Comparison of ENCODE assay signal across 13 cellular contexts in genomic region chr7:101112233-101112632, GRCh38. TPM values are rescaled to one million over a fixed set of nuclear protein-coding genes. Genes with fewer than 3 reads are reported as not detected.
DNase-seq lines count a peak whose midpoint lies in the region; ATAC-seq, FAIRE-seq and TF ChIP-seq lines count a peak whose summit lies in the region.
"Had no signal": no experiment of that assay in that cellular context is flagged by ENCODE, and none has a peak within 500 bp of the region (broad histone marks: within the 10 kb centered on the region; RNA-seq: fewer than 3 reads in every experiment).

No MANE protein-coding gene starts in this region.

- H3K4me1 ChIP-seq in K562 (replicated peaks in 1 of 2; ENCODE audit: control insufficient read depth in 2 of 2, insufficient read depth in 2 of 2, low read length in 2 of 2) = peaks cover 0 to 18% of the 10 kb centered on the region in 2 experiments
- H3K4me1 ChIP-seq in heart right ventricle = peaks cover 3 to 44% (median 34%) of the 10 kb centered on the region in 9 donors
- H3K4me1 ChIP-seq in ovary (ENCODE audit: insufficient read depth) = peaks cover 10% of the 10 kb centered on the region
- H3K4me1 ChIP-seq in aorta (ENCODE audit: control insufficient read depth in 1 of 2, insufficient read depth in 2 of 2, low read length in 2 of 2) = no peaks in the 10 kb centered on the region
- no peaks in the 10 kb centered on the region for H3K4me1 ChIP-seq in small intestine (ENCODE audit: control insufficient read depth in 2 of 2, insufficient read depth in 1 of 2, low read depth in 1 of 2, low read length in 1 of 2)

- H3K27me3 ChIP-seq in K562 (ENCODE audit: control insufficient read depth in 2 of 2, insufficient read depth in 2 of 2, low read length in 2 of 2) = no peaks in the 10 kb centered on the region
- H3K27me3 ChIP-seq in heart right ventricle = no peaks in the 10 kb centered on the region
- no peaks in the 10 kb centered on the region for H3K27me3 ChIP-seq in ovary
- no peaks in the 10 kb centered on the region for H3K27me3 ChIP-seq in aorta (ENCODE audit: control insufficient read depth in 1 of 2, insufficient read depth in 2 of 2, low read length in 1 of 2)
- no peaks in the 10 kb centered on the region for H3K27me3 ChIP-seq in small intestine (ENCODE audit: control insufficient read depth in 2 of 2, insufficient read depth in 2 of 2, low read length in 2 of 2)

- WGBS in K562 (ENCODE audit: insufficient coverage, low coverage, missing lambda C conversion rate) = 50% methylated on average over 11 of the region's 11 CpGs
- 36 to 57% methylated on average over 11 of the region's 11 CpGs for WGBS in heart right ventricle, 2 donors
- 2 to 7% (median 4%) methylated on average over 11 of the region's 11 CpGs for WGBS in ovary, 3 donors
- WGBS in aorta, 2 donors = 34 to 62% methylated on average over 11 of the region's 11 CpGs
- 67 to 86% (median 77%) methylated on average over 11 of the region's 11 CpGs for WGBS in small intestine, 3 donors

- peak overlapping the region in 1 of 2 experiments; percentile 46; a peak in 1 of 4 replicates for H3K9ac ChIP-seq in K562 (ENCODE audit: insufficient read depth in 1 of 2, low read depth in 2 of 2, low read length in 2 of 2)

- DNase-seq in K562 (ENCODE audit: extremely low read depth in 1 of 4, low spot score in 3 of 4) = no peak
- DNase-seq in heart right ventricle = peak; percentile 46 to 85
- peak; percentile 88 to 98 (median 95) for DNase-seq in ovary
- DNase-seq in aorta = peak in 1 of 2 donors; percentile 90
- no peak for DNase-seq in small intestine
- no peak for DNase-seq in activated naive CD4-positive, alpha-beta T cell (lab: John Stamatoyannopoulos, UW)
- no peak for DNase-seq in NCI-H526 treated with DMSO at 0.1 percent for 48 hours (lab: John Stamatoyannopoulos, UW)
- DNase-seq: activated naive CD8-positive, alpha-beta T cell treated with anti-CD3 and anti-CD28 coated beads, Interleukin-2, amount 50 U/mL, for 24 hours; kidney glomerular epithelial cell; NCI-H2171 had no signal

- intact Hi-C loops in K562 (cut with micrococcal nuclease) = no loop called here
- intact Hi-C loops in heart right ventricle (cut with DNase I) = no loop called here
- intact Hi-C loops in ovary (cut with DNase I) = no loop called here
- intact Hi-C loops in aorta (cut with DNase I) = no loop called here

- H4K20me1 ChIP-seq in K562 (replicated peaks; ENCODE audit: control insufficient read depth, insufficient read depth, low read length) = no peaks in the 10 kb centered on the region

- no peaks in the 10 kb centered on the region for H3K9me1 ChIP-seq in K562 (ENCODE audit: control insufficient read depth, insufficient read depth, low read length)

- POLR2A ChIA-PET in K562 (lab: Yijun Ruan, JAX) = interaction anchor here (0.5 to 1.3 kb wide), 5 partner anchors 11 to 216 kb away, joined by 3 to 5 read pairs (median 4); no protein-coding TSS in a partner anchor

- TF ChIP-seq CTCF in K562 (IDR thresholded peaks at IDR 0.05 in 2 of 3, conservative IDR thresholded peaks at IDR 0.05 in 1 of 3; ENCODE audit: insufficient read depth in 2 of 3, low read depth in 1 of 3, low read length in 3 of 3) = no peak
- TF ChIP-seq CTCF in heart right ventricle (IDR thresholded peaks at IDR 0.05) = no peak
- no peak for TF ChIP-seq CTCF in ovary (IDR thresholded peaks at IDR 0.05)

- no peak overlapping the region for H3K27ac ChIP-seq in K562 (ENCODE audit: extremely low read depth, low read depth, low read length)
- peak overlapping the region; percentile 62 to 84 (median 76) for H3K27ac ChIP-seq in heart right ventricle
- peak overlapping the region; percentile 75 to 85 for H3K27ac ChIP-seq in ovary
- peak overlapping the region in 1 of 2 donors; percentile 70 for H3K27ac ChIP-seq in aorta (ENCODE audit: low read depth in 1 of 2, low read length in 2 of 2)
- peak overlapping the region in 1 of 2 donors; percentile 59 for H3K27ac ChIP-seq in small intestine (ENCODE audit: low read depth in 1 of 2, low read length in 1 of 2)

- no peak for TF ChIP-seq POLR2A in K562 (conservative IDR thresholded peaks at IDR 0.05)
- no peak for TF ChIP-seq POLR2A in ovary (IDR thresholded peaks at IDR 0.05)

- TF ChIP-seq EP300 in K562 (IDR thresholded peaks at IDR 0.05; ENCODE audit: low read length) = no peak
- TF ChIP-seq EP300 in ovary (IDR thresholded peaks at IDR 0.05) = peak; percentile 89

- H3K4me3 ChIP-seq in K562 (no peak overlapping the region), heart right ventricle (no peak overlapping the region), ovary (no peak overlapping the region), aorta (ENCODE audit: low read length in 2 of 2) (no peak overlapping the region), small intestine (ENCODE audit: low read depth in 1 of 2, low read length in 2 of 2) (no peak overlapping the region)

- H3K79me2 ChIP-seq in K562 (ENCODE audit: control insufficient read depth, insufficient read depth, low read length) = no peaks in the 10 kb centered on the region

- CTCF ChIA-PET in K562 (lab: Yijun Ruan, JAX; ENCODE audit: low intra/inter-chr PET ratio) = no interaction called here

- H3K9me3 ChIP-seq in K562 (replicated peaks; ENCODE audit: control insufficient read depth, insufficient read depth, low read depth, low read length) (no peaks in the 10 kb centered on the region), heart right ventricle (no peaks in the 10 kb centered on the region), ovary (no peaks in the 10 kb centered on the region), aorta (ENCODE audit: control insufficient read depth, low read length) (no peaks in the 10 kb centered on the region), small intestine (ENCODE audit: control insufficient read depth, low read depth) (no peaks in the 10 kb centered on the region)

- in situ Hi-C loops in K562 (cut with MboI) = no loop called here

- no peak overlapping the region for H3K4me2 ChIP-seq in K562 (ENCODE audit: insufficient read depth, low read length)

- no TSS peak for BruUV-seq in K562 (replicated peaks; lab: Mats Ljungman, UMichigan)

- peak overlapping the region; percentile 9; the same call in 1 of the 2 replicates for H2AFZ ChIP-seq in K562 (ENCODE audit: low read depth, low read length)

- FAIRE-seq in K562 (lab: Jason Lieb, UNC) = no peak
- FAIRE-seq in small intestine (lab: Jason Lieb, UNC) = no peak
- FAIRE-seq: endometrium, GM19239, TTC549 had no signal

- ATAC-seq in K562 = no peak
- peak; percentile 25 to 91 (median 75) for ATAC-seq in heart right ventricle
- ATAC-seq in aorta (ENCODE audit: low FRiP score) = peak; percentile 67
- ATAC-seq: activated naive CD8-positive, alpha-beta T cell treated with anti-CD3 and anti-CD28 coated beads, Interleukin-2, amount 50 U/mL, for 24 hours had no signal

- TF ChIP-seq RAD21 in K562 (CRISPR knock-in tag; conservative IDR thresholded peaks at IDR 0.05 in 1 of 2, IDR thresholded peaks at IDR 0.05 in 1 of 2) = no peak

- H3K36me3 ChIP-seq in K562 (ENCODE audit: control insufficient read depth, insufficient read depth, low read length) (no peaks in the 10 kb centered on the region), heart right ventricle (no peaks in the 10 kb centered on the region), ovary (no peaks in the 10 kb centered on the region), aorta (ENCODE audit: control insufficient read depth in 1 of 2, insufficient read depth in 2 of 2, low read length in 1 of 2) (no peaks in the 10 kb centered on the region), small intestine (ENCODE audit: control insufficient read depth in 2 of 2, insufficient read depth in 2 of 2, low read length in 2 of 2) (no peaks in the 10 kb centered on the region)

RNA-seq across cellular contexts. Expression of gene SERPINE1, which starts 14.7 kb away (rescaled TPM):
- 3.1 and 8.6 TPM in 2 replicates for total RNA-seq in K562 (2011; cell fraction: chromatin; rRNA removed; ENCODE audit: low replicate concordance)
- total RNA-seq in K562 (2011; cell fraction: nucleolus; rRNA removed) = 5.8 and 14.3 TPM in 2 replicates
- total RNA-seq in K562 (2011; cell fraction: nucleoplasm; rRNA removed) = 5.1 and 8.0 TPM in 2 replicates
- 0.73 and 0.91 TPM in 2 replicates for total RNA-seq in K562 (2014; rRNA removed)
- 0.44 and 0.67 TPM in 2 replicates for total RNA-seq in K562 (2014; rRNA removed; fragmentation: Illumina TruSeq; extraction: Trizol)
- 0.22 and 0.23 TPM in 2 replicates for total RNA-seq in K562 (2015; rRNA removed; fragmentation: Illumina TruSeq; extraction: Trizol)
- 0.98 and 1.3 TPM in 2 replicates for total RNA-seq in K562 (2021)
- 2.2 and 4.8 TPM in 2 replicates for polyA plus RNA-seq in K562 (2011; rRNA removed)
- 3.0 and 10.7 TPM in 2 replicates for polyA plus RNA-seq in K562 (2011; cell fraction: cytosol; rRNA removed)
- polyA plus RNA-seq in K562 (2011; cell fraction: nucleus; rRNA removed) = 1.2 and 5.4 TPM in 2 replicates
- polyA plus RNA-seq in K562 (2012) = 2.2 and 4.3 TPM in 2 replicates
- 1.0 and 1.1 TPM in 2 replicates for polyA plus RNA-seq in K562 (2014; fragmentation: Illumina TruSeq; extraction: Trizol)
- polyA plus RNA-seq in K562 (2014; fragmentation: Nextera tagmentation; extraction: Ambion mirVana) = 1 to 10 TPM in 1 of 2 experiments, under 1 TPM in 1; 0.89 to 1.6 TPM
- polyA plus RNA-seq in K562 (2014; rRNA removed) = 0.54 and 0.62 TPM in 2 replicates
- 1.5 and 6.2 TPM in 2 replicates for polyA minus RNA-seq in K562 (2011; rRNA and poly(A)+ RNA removed)
- polyA minus RNA-seq in K562 (2011; cell fraction: cytosol; rRNA and poly(A)+ RNA removed) = 5.0 and 5.4 TPM in 2 replicates
- polyA minus RNA-seq in K562 (2011; cell fraction: nucleus; rRNA and poly(A)+ RNA removed) = 0.44 and 1.6 TPM in 2 replicates
- total RNA-seq in heart right ventricle = 10 to 100 TPM in 3 of 10 donors, 1 to 10 TPM in 7; 1.2 to 67.8 (median 4.6) TPM
- polyA plus RNA-seq in heart right ventricle = 100 to 1,000 TPM in 1 of 2 donors, 1 to 10 TPM in 1; 2.1 to 269 TPM
- 10 to 100 TPM in 6 of 7 donors, 1 to 10 TPM in 1; 4.0 to 81.6 (median 20.9) TPM for total RNA-seq in ovary
- 10 to 100 TPM; 13.1 to 19.9 TPM for polyA plus RNA-seq in ovary
- total RNA-seq in aorta = 100 to 1,000 TPM in 1 of 2 donors, 10 to 100 TPM in 1; 57.1 to 693 TPM
- 100 to 1,000 TPM in 1 of 2 donors, 10 to 100 TPM in 1; 71.5 to 137 TPM for polyA plus RNA-seq in aorta
- 10 to 100 TPM in 1 of 3 donors, 1 to 10 TPM in 2; 2.2 to 35.4 (median 3.2) TPM for polyA plus RNA-seq in small intestine

RNA-seq across cellular contexts. Expression of gene TRIM56, which starts 27.0 kb away (rescaled TPM):
- total RNA-seq in K562 (2011; cell fraction: chromatin; rRNA removed; ENCODE audit: low replicate concordance) = 30.8 and 42.4 TPM in 2 replicates
- total RNA-seq in K562 (2011; cell fraction: nucleolus; rRNA removed) = 23.3 and 25.4 TPM in 2 replicates
- total RNA-seq in K562 (2011; cell fraction: nucleoplasm; rRNA removed) = 26.5 and 28.8 TPM in 2 replicates
- total RNA-seq in K562 (2014; rRNA removed) (13.3 and 13.8 TPM in 2 replicates), K562 (2014; rRNA removed; fragmentation: Illumina TruSeq; extraction: Trizol) (8.2 and 11.6 TPM in 2 replicates), K562 (2015; rRNA removed; fragmentation: Illumina TruSeq; extraction: Trizol) (10.4 and 12.1 TPM in 2 replicates), K562 (2021) (26.6 and 29.7 TPM in 2 replicates), heart right ventricle (10 to 100 TPM; 12.8 to 28.4 (median 16.7) TPM), ovary (10 to 100 TPM; 18.2 to 77.4 (median 48.5) TPM), aorta (10 to 100 TPM; 56.6 to 58.3 TPM)
- polyA plus RNA-seq in K562 (2011; rRNA removed) (4.5 and 6.4 TPM in 2 replicates), K562 (2014; fragmentation: Illumina TruSeq; extraction: Trizol) (13.3 and 15.1 TPM in 2 replicates), K562 (2014; fragmentation: Nextera tagmentation; extraction: Ambion mirVana) (1 to 10 TPM; 2.0 to 2.7 TPM), K562 (2014; rRNA removed) (10.3 and 12.5 TPM in 2 replicates), heart right ventricle (10 to 100 TPM in 1 of 2 donors, 1 to 10 TPM in 1; 5.8 to 12.9 TPM), ovary (10 to 100 TPM; 19.4 to 27.5 TPM), aorta (10 to 100 TPM in 1 of 2 donors, 1 to 10 TPM in 1; 9.4 to 16.9 TPM), small intestine (10 to 100 TPM in 1 of 3 donors, 1 to 10 TPM in 2; 7.6 to 16.5 (median 8.5) TPM)
- polyA plus RNA-seq in K562 (2011; cell fraction: cytosol; rRNA removed) = 2.3 and 6.2 TPM in 2 replicates
- polyA plus RNA-seq in K562 (2011; cell fraction: nucleus; rRNA removed) = 5.8 and 11.0 TPM in 2 replicates
- 23.0 and 23.6 TPM in 2 replicates for polyA plus RNA-seq in K562 (2012)
- polyA minus RNA-seq in K562 (2011; rRNA and poly(A)+ RNA removed) = 9.8 and 19.8 TPM in 2 replicates
- 5.8 and 8.5 TPM in 2 replicates for polyA minus RNA-seq in K562 (2011; cell fraction: cytosol; rRNA and poly(A)+ RNA removed)
- 7.5 and 7.7 TPM in 2 replicates for polyA minus RNA-seq in K562 (2011; cell fraction: nucleus; rRNA and poly(A)+ RNA removed)

RNA-seq across cellular contexts. Expression of gene AP1S1, which starts 42.0 kb away (rescaled TPM):
- 16.8 and 29.1 TPM in 2 replicates for total RNA-seq in K562 (2011; cell fraction: chromatin; rRNA removed; ENCODE audit: low replicate concordance)
- total RNA-seq in K562 (2011; cell fraction: nucleolus; rRNA removed) = 29.0 and 30.9 TPM in 2 replicates
- total RNA-seq in K562 (2011; cell fraction: nucleoplasm; rRNA removed) = 25.1 and 27.9 TPM in 2 replicates
- total RNA-seq in K562 (2014; rRNA removed) = 149 and 163 TPM in 2 replicates
- total RNA-seq in K562 (2014; rRNA removed; fragmentation: Illumina TruSeq; extraction: Trizol) = 68.6 and 77.7 TPM in 2 replicates
- 71.8 and 71.9 TPM in 2 replicates for total RNA-seq in K562 (2015; rRNA removed; fragmentation: Illumina TruSeq; extraction: Trizol)
- 89.4 and 91.2 TPM in 2 replicates for total RNA-seq in K562 (2021)
- polyA plus RNA-seq in K562 (2011; rRNA removed) = 113 and 121 TPM in 2 replicates
- 106 and 108 TPM in 2 replicates for polyA plus RNA-seq in K562 (2011; cell fraction: cytosol; rRNA removed)
- 56.4 and 60.9 TPM in 2 replicates for polyA plus RNA-seq in K562 (2011; cell fraction: nucleus; rRNA removed)
- polyA plus RNA-seq in K562 (2012) = 106 and 166 TPM in 2 replicates
- 79.8 and 104 TPM in 2 replicates for polyA plus RNA-seq in K562 (2014; fragmentation: Illumina TruSeq; extraction: Trizol)
- 10 to 100 TPM in 1 of 2 experiments, 1 to 10 TPM in 1; 4.4 to 13.6 TPM for polyA plus RNA-seq in K562 (2014; fragmentation: Nextera tagmentation; extraction: Ambion mirVana)
- polyA plus RNA-seq in K562 (2014; rRNA removed) = 125 and 188 TPM in 2 replicates
- polyA minus RNA-seq in K562 (2011; rRNA and poly(A)+ RNA removed) = 53.4 and 71.7 TPM in 2 replicates
- polyA minus RNA-seq in K562 (2011; cell fraction: cytosol; rRNA and poly(A)+ RNA removed) = 25.1 and 29.0 TPM in 2 replicates
- polyA minus RNA-seq in K562 (2011; cell fraction: nucleus; rRNA and poly(A)+ RNA removed) = 5.1 and 9.2 TPM in 2 replicates
- 10 to 100 TPM in 7 of 10 donors, 1 to 10 TPM in 3; 7.8 to 15.2 (median 11.2) TPM for total RNA-seq in heart right ventricle
- polyA plus RNA-seq in heart right ventricle = 10 to 100 TPM; 16.1 to 33.1 TPM
- 10 to 100 TPM; 17.4 to 32.0 (median 25.5) TPM for total RNA-seq in ovary
- 10 to 100 TPM; 35.2 to 54.9 TPM for polyA plus RNA-seq in ovary
- total RNA-seq in aorta = 10 to 100 TPM; 21.3 to 26.9 TPM
- polyA plus RNA-seq in aorta = 10 to 100 TPM; 16.8 to 51.2 TPM
- polyA plus RNA-seq in small intestine = 100 to 1,000 TPM in 1 of 3 donors, 10 to 100 TPM in 2; 79.7 to 134 (median 94.8) TPM

RNA-seq across cellular contexts. Expression of gene VGF, which starts 53.1 kb away (rescaled TPM):
- total RNA-seq in K562 (2011; cell fraction: chromatin; rRNA removed; ENCODE audit: low replicate concordance) = 0.81 and 4.0 TPM in 2 replicates
- total RNA-seq in K562 (2011; cell fraction: nucleolus; rRNA removed) = 3.8 and 7.2 TPM in 2 replicates
- total RNA-seq in K562 (2011; cell fraction: nucleoplasm; rRNA removed) = 1.1 and 2.2 TPM in 2 replicates
- 1.8 and 2.8 TPM in 2 replicates for total RNA-seq in K562 (2014; rRNA removed)
- total RNA-seq in K562 (2014; rRNA removed; fragmentation: Illumina TruSeq; extraction: Trizol) = 0.19 and 0.22 TPM in 2 replicates
- total RNA-seq in K562 (2015; rRNA removed; fragmentation: Illumina TruSeq; extraction: Trizol) = 0.40 and 0.45 TPM in 2 replicates
- total RNA-seq in K562 (2021) = 4.2 and 5.7 TPM in 2 replicates
- 0.14 and 0.23 TPM in 2 replicates for polyA plus RNA-seq in K562 (2011; rRNA removed)
- polyA plus RNA-seq in K562 (2011; cell fraction: cytosol; rRNA removed) = 0.10 and 1.1 TPM in 2 replicates
- polyA plus RNA-seq in K562 (2011; cell fraction: nucleus; rRNA removed) = 0.65 and 2.1 TPM in 2 replicates
- 1.6 and 7.3 TPM in 2 replicates for polyA plus RNA-seq in K562 (2012)
- polyA plus RNA-seq in K562 (2014; fragmentation: Illumina TruSeq; extraction: Trizol) = 0.34 and 0.79 TPM in 2 replicates
- under 1 TPM; 0.03 to 0.08 TPM for polyA plus RNA-seq in K562 (2014; fragmentation: Nextera tagmentation; extraction: Ambion mirVana)
- 1.4 and 1.7 TPM in 2 replicates for polyA plus RNA-seq in K562 (2014; rRNA removed)
- not detected in 2 replicates for polyA minus RNA-seq in K562 (2011; rRNA and poly(A)+ RNA removed)
- 0.73 and 1.7 TPM in 2 replicates for polyA minus RNA-seq in K562 (2011; cell fraction: cytosol; rRNA and poly(A)+ RNA removed)
- polyA minus RNA-seq in K562 (2011; cell fraction: nucleus; rRNA and poly(A)+ RNA removed) = 0.89 and 0.94 TPM in 2 replicates
- not detected for total RNA-seq in heart right ventricle
- under 1 TPM in 1 of 2 donors, not detected in 1; 0.17 TPM for polyA plus RNA-seq in heart right ventricle
- under 1 TPM in 1 of 7 donors, not detected in 6; 0.20 TPM for total RNA-seq in ovary
- polyA plus RNA-seq in ovary = under 1 TPM in 1 of 2 donors, not detected in 1; 0.04 TPM
- not detected for total RNA-seq in aorta
- polyA plus RNA-seq in aorta = not detected
- polyA plus RNA-seq in small intestine = under 1 TPM in 1 of 3 donors, not detected in 2; 0.49 TPM

Comparison
In these comparisons a context has a peak if more than half of its experiments do, and no peak if none do; other contexts are left out.
1. DNase-seq: peak in heart right ventricle (2 of 2) and ovary (5 of 5); none in K562 (0 of 4), small intestine (single experiment), activated naive CD4-positive, alpha-beta T cell (0 of 4) and NCI-H526 treated with DMSO at 0.1 percent for 48 hours (single experiment).